In genomic region chr5:95646569-95647330, GRCh38 we compare ENCODE assay signal across 8 cellular contexts.
DNase-seq lines count a peak whose midpoint lies in the region; ATAC-seq, FAIRE-seq and TF ChIP-seq lines count a peak whose summit lies in the region.

Gene RFESD (plus strand): TSS chr5:95646777. CDS start chr5:95652272, 5,495 bp downstream.

- H3K79me2 ChIP-seq in OCI-LY1 (ENCODE audit: insufficient read depth, low read length) = no peaks in the 10 kb centered on the region

- peak; percentile 62 for DNase-seq in D721Med (ENCODE audit: insufficient read length, low spot score)
- DNase-seq in HUDEP-2 (lab: John Stamatoyannopoulos, UW; ENCODE audit: unreplicated experiment in 76 of 76) = peak; percentile 49 to 99 (median 98)
- DNase-seq in activated T-cell treated with anti-CD3 and anti-CD28 coated beads for 24 hours (ENCODE audit: low read depth) = peak; percentile 91
- peak; percentile 74 for DNase-seq in epidermal melanocyte (ENCODE audit: insufficient read length, low spot score)
- peak; percentile 92 for DNase-seq in middle frontal gyrus (ENCODE audit: extremely low spot score, low spot score)
- DNase-seq in stimulated activated CD8-positive, alpha-beta memory T cell treated with anti-CD3 and anti-CD28 coated beads, Interleukin-2, amount 100 ng/mL, for 1 hour (ENCODE audit: low read depth in 2 of 2) = peak; percentile 87 to 88

- no peaks in the 10 kb centered on the region for H3K9me2 ChIP-seq in OCI-LY1 (ENCODE audit: low read depth, low read length)

- peak within 1 kb of the TSS; percentile 80 for H3K9ac ChIP-seq in OCI-LY1 (ENCODE audit: low read length)

- peak within 1 kb of the TSS; percentile 89 for H3K4me2 ChIP-seq in OCI-LY1 (ENCODE audit: low read length)

- H3F3A ChIP-seq in OCI-LY1 (ENCODE audit: insufficient read depth, low read length) = no peaks in the 10 kb centered on the region

- peak within 1 kb of the TSS; percentile 68 for H3K4me3 ChIP-seq in OCI-LY1 (ENCODE audit: low read depth, low read length, poor library complexity, severe bottlenecking)

- no peak for FAIRE-seq in D721Med (lab: Jason Lieb, UNC)

- H3K36me3 ChIP-seq in OCI-LY1 (ENCODE audit: insufficient read depth, low read length) = no peaks in the 10 kb centered on the region

- peak; percentile 97 for ATAC-seq in GM21390 (IDR thresholded peaks at IDR 0.05; ENCODE audit: unreplicated experiment)

- H3K4me1 ChIP-seq in OCI-LY1 (ENCODE audit: insufficient read depth, low read length, severe bottlenecking) = peaks cover 29% of the 10 kb centered on the region

- TF ChIP-seq CTCF in D721Med (IDR thresholded peaks at IDR 0.05; ENCODE audit: insufficient read depth, missing control alignments) = no peak
- TF ChIP-seq CTCF in OCI-LY1 (IDR thresholded peaks at IDR 0.05; ENCODE audit: low read length) = peak; percentile 18; the same call in 1 of the 2 replicates

- no peaks in the 10 kb centered on the region for H3K27me3 ChIP-seq in OCI-LY1 (ENCODE audit: insufficient read depth, low read length)

- peak within 1 kb of the TSS; percentile 85 for H3K27ac ChIP-seq in OCI-LY1 (ENCODE audit: low read depth, low read length, poor library complexity, severe bottlenecking)

- no peaks in the 10 kb centered on the region for H4K20me1 ChIP-seq in OCI-LY1 (ENCODE audit: insufficient read depth, low read length)

- peak within 1 kb of the TSS; percentile 67 for H2AFZ ChIP-seq in OCI-LY1 (ENCODE audit: low read length)

- no peaks in the 10 kb centered on the region for H3K9me3 ChIP-seq in OCI-LY1 (ENCODE audit: low read length)

Comparison
In these comparisons a context has a peak if more than half of its experiments do, and no peak if none do; other contexts are left out.
1. Peak in every context shown above with its lines: DNase-seq, ATAC-seq, H3K4me3 ChIP-seq and H3K27ac ChIP-seq.